Comparison of ENCODE assay signal across 12 cellular contexts in the genomic region with DNA sequence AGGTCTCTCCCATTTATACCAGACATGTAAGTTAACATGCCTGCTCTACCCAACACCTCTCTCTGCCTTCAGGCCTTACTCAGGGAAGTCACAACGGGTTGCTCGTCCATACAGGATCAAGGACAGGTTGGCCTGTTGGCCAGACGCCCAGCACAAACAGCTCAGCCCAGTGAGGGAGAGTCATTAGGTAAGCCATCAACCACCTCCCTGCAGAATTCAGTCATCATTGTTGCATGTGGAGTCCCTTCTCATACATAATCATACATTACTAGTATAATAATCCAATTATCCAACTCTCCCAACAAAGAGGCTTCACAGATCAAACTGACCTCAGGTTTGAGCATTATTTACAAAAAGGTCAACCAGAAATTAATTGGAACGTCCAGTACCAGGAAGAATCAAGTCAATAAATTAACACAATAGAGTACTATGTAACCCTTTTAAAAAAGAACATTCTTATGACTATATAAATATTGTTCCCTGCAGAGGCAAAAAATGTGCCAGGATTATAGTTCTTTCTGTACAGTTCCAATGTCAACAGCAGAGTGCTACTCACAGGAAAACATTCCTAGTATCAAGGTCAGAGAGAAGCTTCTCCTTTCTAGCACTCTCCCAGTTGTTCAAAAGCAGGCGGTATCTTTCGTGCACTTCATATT. TPM values are rescaled to one million over a fixed set of nuclear protein-coding genes. Genes with fewer than 3 reads are reported as not detected.
A peak's percentile ranks its signal among the peaks of the same experiment; 100 is the strongest.
DNase-seq lines count a peak whose midpoint lies in the region; FAIRE-seq and TF ChIP-seq lines count a peak whose summit lies in the region.
"Had no signal": no experiment of that assay in that cellular context is flagged by ENCODE, and none has a peak within 500 bp of the region (broad histone marks: within the 10 kb centered on the region; RNA-seq: fewer than 3 reads in every experiment).

No MANE protein-coding gene starts in this region.

- no peak for TF ChIP-seq CTCF in kidney (IDR thresholded peaks at IDR 0.05; ENCODE audit: borderline replicate concordance, extremely low read depth, insufficient read depth)
- no peak for TF ChIP-seq CTCF in type B pancreatic cell (conservative IDR thresholded peaks at IDR 0.05)
- no peak for TF ChIP-seq CTCF in GM20000 (IDR thresholded peaks at IDR 0.05; ENCODE audit: extremely low read depth, missing control alignments)

- H3K4me3 ChIP-seq in kidney (ENCODE audit: low read length in 2 of 2) (no peak overlapping the region), small intestine (ENCODE audit: low read depth in 1 of 2, low read length in 2 of 2) (no peak overlapping the region), Karpas-422 (ENCODE audit: low read length) (no peak overlapping the region)
- H3K4me3 ChIP-seq: GM12878 had no signal

- H3K27ac Mint-ChIP-seq in type B pancreatic cell = no peak overlapping the region

- H3K79me2 ChIP-seq in Karpas-422 (ENCODE audit: low read length) = no peaks in the 10 kb centered on the region

- H3K9ac ChIP-seq in kidney (ENCODE audit: low read length in 2 of 2) (no peak overlapping the region), Karpas-422 (ENCODE audit: low read length) (no peak overlapping the region)
- H3K9ac ChIP-seq: KMS-11 had no signal

- H3K9me3 Mint-ChIP-seq in type B pancreatic cell = no peaks in the 10 kb centered on the region

- FAIRE-seq in kidney (lab: Jason Lieb, UNC) (no peak), small intestine (lab: Jason Lieb, UNC) (no peak)
- FAIRE-seq: GM12878 had no signal

- H3K9me3 ChIP-seq in kidney (ENCODE audit: control insufficient read depth in 1 of 2, low read length in 2 of 2) (no peaks in the 10 kb centered on the region), small intestine (ENCODE audit: control insufficient read depth, low read depth) (no peaks in the 10 kb centered on the region), Karpas-422 (ENCODE audit: low read length) (no peaks in the 10 kb centered on the region)
- H3K9me3 ChIP-seq: Caco-2 had no signal

- H3K4me1 Mint-ChIP-seq in type B pancreatic cell (ENCODE audit: unreplicated experiment) = peaks cover 6% of the 10 kb centered on the region

- peak; percentile 91 for DNase-seq in NCI-H146 treated with DMSO at 0.1 percent for 48 hours (lab: John Stamatoyannopoulos, UW; ENCODE audit: unreplicated experiment)
- peak; percentile 47 for DNase-seq in astrocyte of the hippocampus (ENCODE audit: low read depth, low spot score)
- peak; percentile 87 for DNase-seq in kidney
- DNase-seq in small intestine = peak; percentile 61
- DNase-seq in type B pancreatic cell (ENCODE audit: extremely low spot score, unreplicated experiment) = no peak
- DNase-seq in DMS114 treated with DMSO at 0.1 percent for 48 hours (lab: John Stamatoyannopoulos, UW; ENCODE audit: unreplicated experiment) = no peak
- no peak for DNase-seq in GM20000 (ENCODE audit: low spot score)
- no peak for DNase-seq in Karpas-422
- DNase-seq: Caco-2, NCI-H526 treated with DMSO at 0.1 percent for 48 hours had no signal

- no peak overlapping the region for H3K4me2 ChIP-seq in Karpas-422 (ENCODE audit: low read depth, low read length, poor library complexity, severe bottlenecking)
- H3K4me2 ChIP-seq: KMS-11 had no signal

- H3K27me3 ChIP-seq in small intestine (ENCODE audit: control insufficient read depth in 2 of 2, insufficient read depth in 2 of 2, low read length in 2 of 2) = no peaks in the 10 kb centered on the region
- no peaks in the 10 kb centered on the region for H3K27me3 ChIP-seq in Karpas-422 (ENCODE audit: low read length)

- H4K20me1 ChIP-seq in Karpas-422 (ENCODE audit: insufficient read depth, low read depth, low read length) = no peaks in the 10 kb centered on the region

- WGBS in small intestine, 3 donors = 31 to 60% (median 55%) methylated on average over 6 of the region's 6 CpGs

- no peaks in the 10 kb centered on the region for H3K9me2 ChIP-seq in Karpas-422 (replicated peaks; ENCODE audit: insufficient read depth, low read length)

- intact Hi-C loops in kidney (cut with DNase I) = no loop called here

- H3K36me3 ChIP-seq in kidney (ENCODE audit: control insufficient read depth in 1 of 2, insufficient read depth in 2 of 2, low read length in 2 of 2) (no peaks in the 10 kb centered on the region), small intestine (ENCODE audit: control insufficient read depth in 2 of 2, insufficient read depth in 2 of 2, low read length in 2 of 2) (no peaks in the 10 kb centered on the region), Karpas-422 (ENCODE audit: insufficient read depth, low read length) (no peaks in the 10 kb centered on the region)

- no peak overlapping the region for H2AFZ ChIP-seq in Karpas-422 (ENCODE audit: low read length)

- H3K27ac ChIP-seq in kidney (ENCODE audit: low read depth in 2 of 2, low read length in 2 of 2) (no peak overlapping the region), small intestine (ENCODE audit: low read depth in 1 of 2, low read length in 1 of 2) (no peak overlapping the region), Karpas-422 (ENCODE audit: low read length) (no peak overlapping the region)
- H3K27ac ChIP-seq: KMS-11 had no signal

- H3K36me3 Mint-ChIP-seq in type B pancreatic cell = no peaks in the 10 kb centered on the region

- H3K4me1 ChIP-seq in kidney (ENCODE audit: control insufficient read depth in 1 of 2, insufficient read depth in 1 of 2, low read depth in 1 of 2, low read length in 2 of 2) (peaks cover 0 to 2% of the 10 kb centered on the region in 2 donors), small intestine (ENCODE audit: control insufficient read depth in 2 of 2, insufficient read depth in 1 of 2, low read depth in 1 of 2, low read length in 1 of 2) (no peaks in the 10 kb centered on the region), Karpas-422 (ENCODE audit: low read length) (no peaks in the 10 kb centered on the region)
- H3K4me1 ChIP-seq: Caco-2 had no signal

- no peak overlapping the region for H3K4me3 Mint-ChIP-seq in type B pancreatic cell

- no peaks in the 10 kb centered on the region for H3K27me3 Mint-ChIP-seq in type B pancreatic cell

RNA-seq across cellular contexts. Expression of gene HOMER2, which starts 33.2 kb away (rescaled TPM):
- total RNA-seq in kidney (35.8 TPM), type B pancreatic cell (ENCODE audit: low replicate concordance) (18.8 and 23.4 TPM in 2 replicates)
- polyA plus RNA-seq in kidney (ENCODE audit: insufficient read depth, low read depth, low replicate concordance) (4.6 TPM), small intestine (1 to 10 TPM; 2.2 to 5.1 (median 2.7) TPM)
- 30.4 and 48.5 TPM in 2 replicates for total RNA-seq in Karpas-422 (2014; rRNA removed; shearing (Covaris generic); ENCODE audit: low replicate concordance)

Comparison
In these comparisons a context has a peak if more than half of its experiments do, and no peak if none do; other contexts are left out.
1. DNase-seq: peak in NCI-H146 treated with DMSO at 0.1 percent for 48 hours (single experiment), astrocyte of the hippocampus (single experiment), kidney (single experiment) and small intestine (single experiment); none in type B pancreatic cell (single experiment), DMS114 treated with DMSO at 0.1 percent for 48 hours (single experiment), GM20000 (single experiment) and Karpas-422 (single experiment).